In genomic region chr15:43198556-43198955, GRCh38 we compare ENCODE assay signal across 9 cellular contexts. TPM values are rescaled to one million over a fixed set of nuclear protein-coding genes. Genes with fewer than 3 reads are reported as not detected.
"Had no signal": no experiment of that assay in that cellular context is flagged by ENCODE, and none has a peak within 500 bp of the region (broad histone marks: within the 10 kb centered on the region; RNA-seq: fewer than 3 reads in every experiment).

No MANE protein-coding gene starts in this region.

RNA-seq across cellular contexts. Expression of gene EPB42, which starts 22.3 kb away (rescaled TPM):
- total RNA-seq: suprapubic skin, thoracic aorta, thyroid gland, transverse colon, upper lobe of right lung, ureter, vagina had no signal
- polyA plus RNA-seq: stomach, urinary bladder had no signal
